1 cellular context compared by ENCODE assay signal in genomic region chr16:78596996-78597422, GRCh38.
TF ChIP-seq lines count a peak whose summit lies in the region.

No MANE protein-coding gene starts in this region.

TF ChIP-seq in HepG2, 621 proteins besides CTCF, POLR2A, EP300 and RAD21 (continued from another document and continues in another):
- TF ChIP-seq ZBTB33 (CRISPR knock-in tag; IDR thresholded peaks at IDR 0.05) = no peak
- TF ChIP-seq, protein P1, sequence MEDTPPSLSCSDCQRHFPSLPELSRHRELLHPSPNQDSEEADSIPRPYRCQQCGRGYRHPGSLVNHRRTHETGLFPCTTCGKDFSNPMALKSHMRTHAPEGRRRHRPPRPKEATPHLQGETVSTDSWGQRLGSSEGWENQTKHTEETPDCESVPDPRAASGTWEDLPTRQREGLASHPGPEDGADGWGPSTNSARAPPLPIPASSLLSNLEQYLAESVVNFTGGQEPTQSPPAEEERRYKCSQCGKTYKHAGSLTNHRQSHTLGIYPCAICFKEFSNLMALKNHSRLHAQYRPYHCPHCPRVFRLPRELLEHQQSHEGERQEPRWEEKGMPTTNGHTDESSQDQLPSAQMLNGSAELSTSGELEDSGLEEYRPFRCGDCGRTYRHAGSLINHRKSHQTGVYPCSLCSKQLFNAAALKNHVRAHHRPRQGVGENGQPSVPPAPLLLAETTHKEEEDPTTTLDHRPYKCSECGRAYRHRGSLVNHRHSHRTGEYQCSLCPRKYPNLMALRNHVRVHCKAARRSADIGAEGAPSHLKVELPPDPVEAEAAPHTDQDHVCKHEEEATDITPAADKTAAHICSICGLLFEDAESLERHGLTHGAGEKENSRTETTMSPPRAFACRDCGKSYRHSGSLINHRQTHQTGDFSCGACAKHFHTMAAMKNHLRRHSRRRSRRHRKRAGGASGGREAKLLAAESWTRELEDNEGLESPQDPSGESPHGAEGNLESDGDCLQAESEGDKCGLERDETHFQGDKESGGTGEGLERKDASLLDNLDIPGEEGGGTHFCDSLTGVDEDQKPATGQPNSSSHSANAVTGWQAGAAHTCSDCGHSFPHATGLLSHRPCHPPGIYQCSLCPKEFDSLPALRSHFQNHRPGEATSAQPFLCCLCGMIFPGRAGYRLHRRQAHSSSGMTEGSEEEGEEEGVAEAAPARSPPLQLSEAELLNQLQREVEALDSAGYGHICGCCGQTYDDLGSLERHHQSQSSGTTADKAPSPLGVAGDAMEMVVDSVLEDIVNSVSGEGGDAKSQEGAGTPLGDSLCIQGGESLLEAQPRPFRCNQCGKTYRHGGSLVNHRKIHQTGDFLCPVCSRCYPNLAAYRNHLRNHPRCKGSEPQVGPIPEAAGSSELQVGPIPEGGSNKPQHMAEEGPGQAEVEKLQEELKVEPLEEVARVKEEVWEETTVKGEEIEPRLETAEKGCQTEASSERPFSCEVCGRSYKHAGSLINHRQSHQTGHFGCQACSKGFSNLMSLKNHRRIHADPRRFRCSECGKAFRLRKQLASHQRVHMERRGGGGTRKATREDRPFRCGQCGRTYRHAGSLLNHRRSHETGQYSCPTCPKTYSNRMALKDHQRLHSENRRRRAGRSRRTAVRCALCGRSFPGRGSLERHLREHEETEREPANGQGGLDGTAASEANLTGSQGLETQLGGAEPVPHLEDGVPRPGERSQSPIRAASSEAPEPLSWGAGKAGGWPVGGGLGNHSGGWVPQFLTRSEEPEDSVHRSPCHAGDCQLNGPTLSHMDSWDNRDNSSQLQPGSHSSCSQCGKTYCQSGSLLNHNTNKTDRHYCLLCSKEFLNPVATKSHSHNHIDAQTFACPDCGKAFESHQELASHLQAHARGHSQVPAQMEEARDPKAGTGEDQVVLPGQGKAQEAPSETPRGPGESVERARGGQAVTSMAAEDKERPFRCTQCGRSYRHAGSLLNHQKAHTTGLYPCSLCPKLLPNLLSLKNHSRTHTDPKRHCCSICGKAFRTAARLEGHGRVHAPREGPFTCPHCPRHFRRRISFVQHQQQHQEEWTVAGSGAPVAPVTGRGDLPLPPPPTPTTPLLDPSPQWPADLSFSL (CRISPR knock-in tag; IDR thresholded peaks at IDR 0.05) = no peak
- TF ChIP-seq ZXDC (CRISPR knock-in tag; IDR thresholded peaks at IDR 0.05) = no peak
- no peak for TF ChIP-seq RFX3 (CRISPR knock-in tag; IDR thresholded peaks at IDR 0.05)
- 0 out of 2 replicates have a peak, but pooled peaks have one; percentile 26 for TF ChIP-seq ZNF761 (CRISPR knock-in tag; conservative IDR thresholded peaks at IDR 0.05)
- TF ChIP-seq ZNF3 (CRISPR knock-in tag; IDR thresholded peaks at IDR 0.05) = 0 out of 2 replicates have a peak, but pooled peaks have one; percentile 40
- TF ChIP-seq ZKSCAN1 (IDR thresholded peaks at IDR 0.05; ENCODE audit: low read length) = peak; percentile 95
- TF ChIP-seq REL (CRISPR knock-in tag; conservative IDR thresholded peaks at IDR 0.05) = 0 out of 2 replicates have a peak, but pooled peaks have one; percentile 48
- TF ChIP-seq ZBTB39 (CRISPR knock-in tag; IDR thresholded peaks at IDR 0.05) = 0 out of 2 replicates have a peak, but pooled peaks have one; percentile 43
- TF ChIP-seq, protein P2, sequence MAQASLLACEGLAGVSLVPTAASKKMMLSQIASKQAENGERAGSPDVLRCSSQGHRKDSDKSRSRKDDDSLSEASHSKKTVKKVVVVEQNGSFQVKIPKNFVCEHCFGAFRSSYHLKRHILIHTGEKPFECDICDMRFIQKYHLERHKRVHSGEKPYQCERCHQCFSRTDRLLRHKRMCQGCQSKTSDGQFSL (CRISPR knock-in tag; IDR thresholded peaks at IDR 0.05) = no peak
- TF ChIP-seq ARID4A (CRISPR knock-in tag; IDR thresholded peaks at IDR 0.05; ENCODE audit: borderline replicate concordance) = no peak; the same call in 1 of the 2 replicates
- peak; percentile 33; the same call in 1 of the 2 replicates for TF ChIP-seq IRF2 (CRISPR knock-in tag; IDR thresholded peaks at IDR 0.05)
- TF ChIP-seq KAT8 (CRISPR knock-in tag; IDR thresholded peaks at IDR 0.05) = peak; percentile 73
- TF ChIP-seq ZNF7 (CRISPR knock-in tag; IDR thresholded peaks at IDR 0.05) = no peak
- TF ChIP-seq ZNF737 (CRISPR knock-in tag; IDR thresholded peaks at IDR 0.05; ENCODE audit: borderline replicate concordance) = no peak
- TF ChIP-seq, protein P3, sequence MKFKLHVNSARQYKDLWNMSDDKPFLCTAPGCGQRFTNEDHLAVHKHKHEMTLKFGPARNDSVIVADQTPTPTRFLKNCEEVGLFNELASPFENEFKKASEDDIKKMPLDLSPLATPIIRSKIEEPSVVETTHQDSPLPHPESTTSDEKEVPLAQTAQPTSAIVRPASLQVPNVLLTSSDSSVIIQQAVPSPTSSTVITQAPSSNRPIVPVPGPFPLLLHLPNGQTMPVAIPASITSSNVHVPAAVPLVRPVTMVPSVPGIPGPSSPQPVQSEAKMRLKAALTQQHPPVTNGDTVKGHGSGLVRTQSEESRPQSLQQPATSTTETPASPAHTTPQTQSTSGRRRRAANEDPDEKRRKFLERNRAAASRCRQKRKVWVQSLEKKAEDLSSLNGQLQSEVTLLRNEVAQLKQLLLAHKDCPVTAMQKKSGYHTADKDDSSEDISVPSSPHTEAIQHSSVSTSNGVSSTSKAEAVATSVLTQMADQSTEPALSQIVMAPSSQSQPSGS (CRISPR knock-in tag; IDR thresholded peaks at IDR 0.05) = peak; percentile 40; the same call in 1 of the 2 replicates
- TF ChIP-seq CCAR2 (optimal IDR thresholded peaks at IDR 0.05; ENCODE audit: low read depth, low read length) = no peak
- no peak for TF ChIP-seq PTBP1 (IDR thresholded peaks at IDR 0.05; ENCODE audit: low read depth, low read length, poor library complexity, severe bottlenecking)
- TF ChIP-seq TOPORS (CRISPR knock-in tag; IDR thresholded peaks at IDR 0.05) = 0 out of 2 replicates have a peak, but pooled peaks have one; percentile 66
- no peak for TF ChIP-seq TAF1 (CRISPR knock-in tag; IDR thresholded peaks at IDR 0.05)
- no peak for TF ChIP-seq SIN3A (IDR thresholded peaks at IDR 0.05; ENCODE audit: borderline replicate concordance, low read depth, low read length)
- peak; percentile 17; the same call in 1 of the 2 replicates for TF ChIP-seq MIER2 (CRISPR knock-in tag; IDR thresholded peaks at IDR 0.05)
- no peak for TF ChIP-seq ETV6 (CRISPR knock-in tag; conservative IDR thresholded peaks at IDR 0.05)
- no peak for TF ChIP-seq CENPBD1 (CRISPR knock-in tag; IDR thresholded peaks at IDR 0.05; ENCODE audit: borderline replicate concordance, low read depth)
- peak; percentile 97 for TF ChIP-seq HNF4A (CRISPR knock-in tag; IDR thresholded peaks at IDR 0.05)
- TF ChIP-seq, protein P4, sequence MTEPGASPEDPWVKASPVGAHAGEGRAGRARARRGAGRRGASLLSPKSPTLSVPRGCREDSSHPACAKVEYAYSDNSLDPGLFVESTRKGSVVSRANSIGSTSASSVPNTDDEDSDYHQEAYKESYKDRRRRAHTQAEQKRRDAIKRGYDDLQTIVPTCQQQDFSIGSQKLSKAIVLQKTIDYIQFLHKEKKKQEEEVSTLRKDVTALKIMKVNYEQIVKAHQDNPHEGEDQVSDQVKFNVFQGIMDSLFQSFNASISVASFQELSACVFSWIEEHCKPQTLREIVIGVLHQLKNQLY (CRISPR knock-in tag; IDR thresholded peaks at IDR 0.05) = peak; percentile 20; the same call in 1 of the 2 replicates
- no peak for TF ChIP-seq ZNF343 (CRISPR knock-in tag; IDR thresholded peaks at IDR 0.05)
- TF ChIP-seq ZNF331 (CRISPR knock-in tag; IDR thresholded peaks at IDR 0.05) = peak; percentile 48; the same call in 1 of the 2 replicates
- peak; percentile 30; the same call in 1 of the 2 replicates for TF ChIP-seq SIX1 (CRISPR knock-in tag; IDR thresholded peaks at IDR 0.05; ENCODE audit: borderline replicate concordance)
- TF ChIP-seq ELF3 (CRISPR knock-in tag; IDR thresholded peaks at IDR 0.05) = peak; percentile 55; the same call in 1 of the 2 replicates
- TF ChIP-seq ZSCAN12 (CRISPR knock-in tag; IDR thresholded peaks at IDR 0.05) = no peak
- TF ChIP-seq PHF21A (CRISPR knock-in tag; IDR thresholded peaks at IDR 0.05) = peak; percentile 56; the same call in 1 of the 2 replicates
- TF ChIP-seq FOXK1 (CRISPR knock-in tag; IDR thresholded peaks at IDR 0.05; ENCODE audit: borderline replicate concordance, low read depth) = peak; percentile 67; the same call in 1 of the 2 replicates
- no peak for TF ChIP-seq FLYWCH1 (CRISPR knock-in tag; IDR thresholded peaks at IDR 0.05)
- TF ChIP-seq ZBTB7B (CRISPR knock-in tag; IDR thresholded peaks at IDR 0.05) = 0 out of 2 replicates have a peak, but pooled peaks have one; percentile 12
- TF ChIP-seq ZSCAN9 (CRISPR knock-in tag; IDR thresholded peaks at IDR 0.05; ENCODE audit: borderline replicate concordance) = peak; percentile 88
- peak; percentile 79; the same call in 1 of the 2 replicates for TF ChIP-seq ZNF747 (CRISPR knock-in tag; IDR thresholded peaks at IDR 0.05; ENCODE audit: borderline replicate concordance)
- peak; percentile 76; the same call in 1 of the 2 replicates for TF ChIP-seq ERF (CRISPR knock-in tag; IDR thresholded peaks at IDR 0.05)
- TF ChIP-seq DNMT1 (CRISPR knock-in tag; IDR thresholded peaks at IDR 0.05) = no peak
- TF ChIP-seq SRSF4 (IDR thresholded peaks at IDR 0.05; ENCODE audit: low read depth, low read length, poor library complexity, severe bottlenecking) = no peak
- no peak for TF ChIP-seq SPEN (CRISPR knock-in tag; IDR thresholded peaks at IDR 0.05; ENCODE audit: low read depth)
- peak; percentile 79; the same call in 1 of the 2 replicates for TF ChIP-seq MEIS1 (CRISPR knock-in tag; IDR thresholded peaks at IDR 0.05; ENCODE audit: borderline replicate concordance)
